Comparison of ENCODE assay signal across 22 cellular contexts in genomic region chr2:74707837-74708236, GRCh38. TPM values are rescaled to one million over a fixed set of nuclear protein-coding genes. Genes with fewer than 3 reads are reported as not detected.
DNase-seq lines count a peak whose midpoint lies in the region; ATAC-seq and TF ChIP-seq lines count a peak whose summit lies in the region.
"Had no signal": no experiment of that assay in that cellular context is flagged by ENCODE, and none has a peak within 500 bp of the region (broad histone marks: within the 10 kb centered on the region; RNA-seq: fewer than 3 reads in every experiment).

No MANE protein-coding gene starts in this region.

- no peak overlapping the region for H2BK15ac ChIP-seq in mesendoderm (replicated peaks; ENCODE audit: low read depth)

- H3K9ac ChIP-seq in adipocyte (ENCODE audit: low read length) (peak overlapping the region; percentile 24), neural progenitor cell (no peak overlapping the region), mesendoderm (ENCODE audit: low read length) (no peak overlapping the region)

- H3K36me3 ChIP-seq in adipocyte (ENCODE audit: control insufficient read depth, insufficient read depth, low read length, severe bottlenecking), result no peaks in the 10 kb centered on the region
- no peaks in the 10 kb centered on the region for H3K36me3 ChIP-seq in neural progenitor cell
- no peaks in the 10 kb centered on the region for H3K36me3 ChIP-seq in upper lobe of right lung
- no peaks in the 10 kb centered on the region for H3K36me3 ChIP-seq in mesendoderm (ENCODE audit: control insufficient read depth, insufficient read depth, low read length)
- H3K36me3 ChIP-seq: BE2C, MG63, SJCRH30 had no signal

- H2AFZ ChIP-seq in neural progenitor cell (replicated peaks), result peak overlapping the region; percentile 44

- no peaks in the 10 kb centered on the region for H3K27me3 Mint-ChIP-seq in neural progenitor cell (ENCODE audit: insufficient read depth, low read depth)
- H3K27me3 Mint-ChIP-seq: CD8-positive, alpha-beta memory T cell had no signal

- H3K27me3 ChIP-seq in adipocyte (replicated peaks; ENCODE audit: control insufficient read depth, insufficient read depth, low read length), result no peaks in the 10 kb centered on the region
- H3K27me3 ChIP-seq in neural progenitor cell, result no peaks in the 10 kb centered on the region
- H3K27me3 ChIP-seq in upper lobe of right lung, result no peaks in the 10 kb centered on the region
- H3K27me3 ChIP-seq in mesendoderm (ENCODE audit: insufficient read depth, low read length, poor library complexity), result no peaks in the 10 kb centered on the region
- H3K27me3 ChIP-seq: BE2C, MG63 had no signal

- no peak overlapping the region for H2BK5ac ChIP-seq in mesendoderm (ENCODE audit: low read length)

- H4K20me1 ChIP-seq in neural progenitor cell (ENCODE audit: low read depth), result no peaks in the 10 kb centered on the region

- no peak overlapping the region for H3K23ac ChIP-seq in mesendoderm (ENCODE audit: low read length)

- H3K27ac ChIP-seq in neural progenitor cell (no peak overlapping the region), upper lobe of right lung (no peak overlapping the region), mesendoderm (ENCODE audit: low read depth, low read length) (no peak overlapping the region)
- H3K27ac ChIP-seq: 22Rv1, SJCRH30 had no signal

- no peaks in the 10 kb centered on the region for H3K9me3 ChIP-seq in adipocyte (ENCODE audit: control insufficient read depth, low read length)
- no peaks in the 10 kb centered on the region for H3K9me3 ChIP-seq in neural progenitor cell (ENCODE audit: low read depth)
- H3K9me3 ChIP-seq in upper lobe of right lung, result no peaks in the 10 kb centered on the region
- H3K9me3 ChIP-seq: BE2C, MG63, SJCRH30 had no signal

- H3K79me2 ChIP-seq in neural progenitor cell (ENCODE audit: low read depth) (no peaks in the 10 kb centered on the region), mesendoderm (ENCODE audit: control insufficient read depth, insufficient read depth, low read length) (no peaks in the 10 kb centered on the region)

- H2AK5ac ChIP-seq in mesendoderm (ENCODE audit: low read length), result no peak overlapping the region

- no peak overlapping the region for H3K4me3 Mint-ChIP-seq in neural progenitor cell
- H3K4me3 Mint-ChIP-seq: CD14-positive monocyte; CD8-positive, alpha-beta memory T cell had no signal

- H3K4me1 Mint-ChIP-seq in neural progenitor cell, result no peaks in the 10 kb centered on the region
- H3K4me1 Mint-ChIP-seq: CD8-positive, alpha-beta memory T cell had no signal

- no peak overlapping the region for H3K56ac ChIP-seq in mesendoderm (ENCODE audit: low read length)

- H3K18ac ChIP-seq in mesendoderm (ENCODE audit: low read length), result no peak overlapping the region

- no peak overlapping the region for H2BK120ac ChIP-seq in mesendoderm (ENCODE audit: low read depth, low read length)

- no peak overlapping the region for H3K27ac Mint-ChIP-seq in neural progenitor cell
- H3K27ac Mint-ChIP-seq: CD14-positive monocyte had no signal

- no peak overlapping the region for H3K4ac ChIP-seq in mesendoderm (ENCODE audit: low read depth, low read length)

- intact Hi-C loops in upper lobe of right lung (cut with DNase I), result no loop called here

- H3F3A ChIP-seq in neural progenitor cell (ENCODE audit: low read depth), result no peaks in the 10 kb centered on the region

- TF ChIP-seq CTCF in neural progenitor cell (IDR thresholded peaks at IDR 0.05) (no peak), upper lobe of right lung (IDR thresholded peaks at IDR 0.05) (no peak)

- ATAC-seq in upper lobe of right lung, result peak; percentile 83
- ATAC-seq in HG03342 (IDR thresholded peaks at IDR 0.05; ENCODE audit: unreplicated experiment), result no peak
- ATAC-seq: SK-N-SH treated with all-trans-retinoic acid at 6 μM for 48 hours had no signal

- no peak overlapping the region for H4K5ac ChIP-seq in mesendoderm (ENCODE audit: low read length)

- peak; percentile 10 for DNase-seq in NCI-H510A treated with DMSO at 0.1 percent for 48 hours (lab: John Stamatoyannopoulos, UW)
- DNase-seq in NCI-H510A (lab: John Stamatoyannopoulos, UW), result no peak
- DNase-seq in adipocyte (ENCODE audit: low read depth), result no peak
- DNase-seq in neural progenitor cell (ENCODE audit: low spot score), result no peak
- no peak for DNase-seq in upper lobe of right lung
- DNase-seq in mesendoderm, result no peak
- no peak for DNase-seq in NCI-H2107 (lab: John Stamatoyannopoulos, UW)
- DNase-seq: BE2C; Calu3; CD8-positive, alpha-beta memory T cell; H7; KBM-7; NCI-H1105 treated with DMSO at 0.1 percent for 48 hours; NCI-H146; NCI-H1930; NCI-H446; SJCRH30 had no signal

- no CpG with 5 or more reads among the region's 3 CpGs for WGBS in mesendoderm (ENCODE audit: extremely low coverage, insufficient coverage, low lambda C conversion rate)

- no peak overlapping the region for H4K8ac ChIP-seq in mesendoderm (ENCODE audit: low read depth, low read length)

- no peak overlapping the region for H3K4me3 ChIP-seq in adipocyte (ENCODE audit: low read length)
- no peak overlapping the region for H3K4me3 ChIP-seq in neural progenitor cell
- H3K4me3 ChIP-seq in upper lobe of right lung, result no peak overlapping the region
- H3K4me3 ChIP-seq in mesendoderm (ENCODE audit: low read length), result no peak overlapping the region
- H3K4me3 ChIP-seq: MG63, SJCRH30 had no signal

- H3K4me2 ChIP-seq in neural progenitor cell (no peak overlapping the region), mesendoderm (ENCODE audit: low read length) (no peak overlapping the region)

- H3K9me3 Mint-ChIP-seq in neural progenitor cell, result no peaks in the 10 kb centered on the region
- H3K9me3 Mint-ChIP-seq: CD8-positive, alpha-beta memory T cell had no signal

- H3K4me1 ChIP-seq in adipocyte (ENCODE audit: control insufficient read depth, insufficient read depth, low read length), result peaks cover 63% of the 10 kb centered on the region
- no peaks in the 10 kb centered on the region for H3K4me1 ChIP-seq in neural progenitor cell
- peaks cover 6% of the 10 kb centered on the region for H3K4me1 ChIP-seq in upper lobe of right lung
- H3K4me1 ChIP-seq in mesendoderm (ENCODE audit: control insufficient read depth, low read depth, low read length), result no peaks in the 10 kb centered on the region
- H3K4me1 ChIP-seq: BE2C, SJCRH30 had no signal

- H3K36me3 Mint-ChIP-seq in neural progenitor cell, result no peaks in the 10 kb centered on the region
- H3K36me3 Mint-ChIP-seq: CD14-positive monocyte had no signal

- H3K79me1 ChIP-seq in mesendoderm (ENCODE audit: low read length), result no peaks in the 10 kb centered on the region

RNA-seq across cellular contexts. Expression of gene SEMA4F, which starts 53.8 kb away (rescaled TPM):
- 3.5 and 11.3 TPM in 2 replicates for total RNA-seq in neural progenitor cell (ENCODE audit: low replicate concordance)
- 9.0 TPM for total RNA-seq in upper lobe of right lung
- polyA plus RNA-seq in mesendoderm (2013, experiment 1 of 2), result 1.0 TPM
- polyA plus RNA-seq in mesendoderm (2013, experiment 2 of 2), result 1.4 TPM

RNA-seq across cellular contexts. Expression of gene M1AP, which starts 59.7 kb away (rescaled TPM):
- total RNA-seq in neural progenitor cell (ENCODE audit: low replicate concordance), result 0.75 and 3.7 TPM in 2 replicates
- total RNA-seq in upper lobe of right lung, result 1.4 TPM
- polyA plus RNA-seq in mesendoderm (2013, experiment 1 of 2), result 2.0 TPM
- 2.0 TPM for polyA plus RNA-seq in mesendoderm (2013, experiment 2 of 2)
- total RNA-seq: Calu3; CD8-positive, alpha-beta memory T cell; SJCRH30 had no signal
